Comparison of ENCODE assay signal across 1 cellular context in genomic region chr5:173235499-173236394, GRCh38.
A peak's percentile ranks its signal among the peaks of the same experiment; 100 is the strongest.
TF ChIP-seq lines count a peak whose summit lies in the region.

No MANE protein-coding gene starts in this region.

TF ChIP-seq in GM23338, 12 proteins besides CTCF, POLR2A, EP300 and RAD21 (continued from another document):
- TF ChIP-seq, protein P1, sequence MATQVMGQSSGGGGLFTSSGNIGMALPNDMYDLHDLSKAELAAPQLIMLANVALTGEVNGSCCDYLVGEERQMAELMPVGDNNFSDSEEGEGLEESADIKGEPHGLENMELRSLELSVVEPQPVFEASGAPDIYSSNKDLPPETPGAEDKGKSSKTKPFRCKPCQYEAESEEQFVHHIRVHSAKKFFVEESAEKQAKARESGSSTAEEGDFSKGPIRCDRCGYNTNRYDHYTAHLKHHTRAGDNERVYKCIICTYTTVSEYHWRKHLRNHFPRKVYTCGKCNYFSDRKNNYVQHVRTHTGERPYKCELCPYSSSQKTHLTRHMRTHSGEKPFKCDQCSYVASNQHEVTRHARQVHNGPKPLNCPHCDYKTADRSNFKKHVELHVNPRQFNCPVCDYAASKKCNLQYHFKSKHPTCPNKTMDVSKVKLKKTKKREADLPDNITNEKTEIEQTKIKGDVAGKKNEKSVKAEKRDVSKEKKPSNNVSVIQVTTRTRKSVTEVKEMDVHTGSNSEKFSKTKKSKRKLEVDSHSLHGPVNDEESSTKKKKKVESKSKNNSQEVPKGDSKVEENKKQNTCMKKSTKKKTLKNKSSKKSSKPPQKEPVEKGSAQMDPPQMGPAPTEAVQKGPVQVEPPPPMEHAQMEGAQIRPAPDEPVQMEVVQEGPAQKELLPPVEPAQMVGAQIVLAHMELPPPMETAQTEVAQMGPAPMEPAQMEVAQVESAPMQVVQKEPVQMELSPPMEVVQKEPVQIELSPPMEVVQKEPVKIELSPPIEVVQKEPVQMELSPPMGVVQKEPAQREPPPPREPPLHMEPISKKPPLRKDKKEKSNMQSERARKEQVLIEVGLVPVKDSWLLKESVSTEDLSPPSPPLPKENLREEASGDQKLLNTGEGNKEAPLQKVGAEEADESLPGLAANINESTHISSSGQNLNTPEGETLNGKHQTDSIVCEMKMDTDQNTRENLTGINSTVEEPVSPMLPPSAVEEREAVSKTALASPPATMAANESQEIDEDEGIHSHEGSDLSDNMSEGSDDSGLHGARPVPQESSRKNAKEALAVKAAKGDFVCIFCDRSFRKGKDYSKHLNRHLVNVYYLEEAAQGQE (IDR thresholded peaks at IDR 0.05; ENCODE audit: unreplicated experiment) = no peak
- peak; percentile 72 for TF ChIP-seq EZH2 (IDR thresholded peaks at IDR 0.05; ENCODE audit: low read depth, unreplicated experiment)
